ENCODE assay signal across 27 cellular contexts in genomic region chr15:63254991-63255390, GRCh38. TPM values are rescaled to one million over a fixed set of nuclear protein-coding genes. Genes with fewer than 3 reads are reported as not detected.
DNase-seq lines count a peak whose midpoint lies in the region; ATAC-seq, FAIRE-seq and TF ChIP-seq lines count a peak whose summit lies in the region.
"Had no signal": no experiment of that assay in that cellular context is flagged by ENCODE, and none has a peak within 500 bp of the region (broad histone marks: within the 10 kb centered on the region; RNA-seq: fewer than 3 reads in every experiment).

No MANE protein-coding gene starts in this region.

- H3K4me3 ChIP-seq in Karpas-422 (ENCODE audit: low read length) = no peak overlapping the region
- no peak overlapping the region for H3K4me3 ChIP-seq in pancreas
- H3K4me3 ChIP-seq: Peyer's patch had no signal

- H3K36me3 ChIP-seq in Karpas-422 (ENCODE audit: insufficient read depth, low read length) = no peaks in the 10 kb centered on the region; the same call in 1 of the 2 replicates
- H3K36me3 ChIP-seq in pancreas = no peaks in the 10 kb centered on the region

- WGBS in pancreas, 2 donors = 35 to 49% methylated on average over 2 of the region's 2 CpGs

- H3K27me3 ChIP-seq in Karpas-422 (ENCODE audit: low read length) = no peaks in the 10 kb centered on the region
- no peaks in the 10 kb centered on the region for H3K27me3 ChIP-seq in pancreas
- H3K27me3 ChIP-seq: Peyer's patch had no signal

- peaks cover 9% of the 10 kb centered on the region for H3K36me3 Mint-ChIP-seq in chondrocyte (ENCODE audit: low read depth)

- H3K27me3 Mint-ChIP-seq in chondrocyte (ENCODE audit: low read depth) = no peaks in the 10 kb centered on the region
- H3K27me3 Mint-ChIP-seq: B cell; CD4-positive, alpha-beta T cell; IgD-negative memory B cell had no signal

- H2AFZ ChIP-seq in Karpas-422 (ENCODE audit: low read length) = no peak overlapping the region

- no peak overlapping the region for H3K4me3 Mint-ChIP-seq in chondrocyte (ENCODE audit: unreplicated experiment)
- H3K4me3 Mint-ChIP-seq: B cell; CD4-positive, alpha-beta T cell; HFFc6; IgD-negative memory B cell had no signal

- no peak overlapping the region for H3K4me2 ChIP-seq in Karpas-422 (ENCODE audit: low read depth, low read length, poor library complexity, severe bottlenecking)

- H3K4me1 ChIP-seq in Karpas-422 (ENCODE audit: low read length) (peaks cover 10% of the 10 kb centered on the region), pancreas (no peaks in the 10 kb centered on the region)
- H3K4me1 ChIP-seq: Peyer's patch had no signal

- intact Hi-C loops in pancreas (cut with DNase I) = loop anchor here in 1 of 3 donors (10.0 kb wide), 1 partner anchor 120 kb away; no protein-coding TSS in a partner anchor

- peaks cover 39% of the 10 kb centered on the region for H3K4me1 Mint-ChIP-seq in chondrocyte (ENCODE audit: low read depth)
- H3K4me1 Mint-ChIP-seq: B cell, IgD-negative memory B cell had no signal

- FAIRE-seq in pancreas (lab: Jason Lieb, UNC) = peak; percentile 13
- FAIRE-seq: GM12892, GM18507, H54, HTR-8/SVneo had no signal

- H3K27ac ChIP-seq in Karpas-422 (ENCODE audit: low read length) (peak overlapping the region; percentile 30; the same call in 1 of the 2 replicates), pancreas (no peak overlapping the region)
- H3K27ac ChIP-seq: 22Rv1, HL-60, Peyer's patch had no signal

- H4K20me1 ChIP-seq in Karpas-422 (ENCODE audit: insufficient read depth, low read depth, low read length) = no peaks in the 10 kb centered on the region

- no peak for DNase-seq in activated CD4-positive, CD25-positive, alpha-beta regulatory T cell treated with anti-CD3 and anti-CD28 coated beads, Interleukin-2, amount 50 U/mL, for 72 hours
- DNase-seq in Karpas-422 = peak; percentile 19
- no peak for DNase-seq in chondrocyte (ENCODE audit: low spot score)
- no peak for DNase-seq in pancreas
- no peak for DNase-seq in activated CD4-positive, alpha-beta T cell treated with anti-CD3 and anti-CD28 coated beads for 1 hour
- DNase-seq in GF-D8 (lab: John Stamatoyannopoulos, UW) = no peak
- DNase-seq: Calu3; CD4-positive, alpha-beta T cell; EL; HFFc6; MM.1S; NCI-H1092; NCI-H2081 treated with DMSO at 0.1 percent for 48 hours; NCI-H510A; NCI-H748 treated with DMSO at 0.1 percent for 48 hours; NK-92 treated with Interleukin-12 subunit alpha and Interleukin-12 subunit beta, amount 100 ng/mL, for 24 hours; Peyer's patch had no signal

- peak overlapping the region; percentile 41 for H3K27ac Mint-ChIP-seq in chondrocyte (ENCODE audit: unreplicated experiment)
- H3K27ac Mint-ChIP-seq: B cell had no signal

- TF ChIP-seq CTCF in chondrocyte (IDR thresholded peaks at IDR 0.05) (no peak), pancreas (IDR thresholded peaks at IDR 0.05) (no peak)

- no peaks in the 10 kb centered on the region for H3K9me2 ChIP-seq in Karpas-422 (replicated peaks; ENCODE audit: insufficient read depth, low read length)

- H3K9me3 ChIP-seq in Karpas-422 (ENCODE audit: low read length) (no peaks in the 10 kb centered on the region), pancreas (no peaks in the 10 kb centered on the region)
- H3K9me3 ChIP-seq: Peyer's patch had no signal

- no peak overlapping the region for H3K9ac ChIP-seq in Karpas-422 (ENCODE audit: low read length)

- H3K79me2 ChIP-seq in Karpas-422 (ENCODE audit: low read length) = no peaks in the 10 kb centered on the region

- peak; percentile 53 to 71 for ATAC-seq in activated CD4-positive, CD25-positive, alpha-beta regulatory T cell treated with anti-CD3 and anti-CD28 coated beads, Interleukin-2, amount 50 U/mL, for 24 hours
- ATAC-seq in pancreas (no peak), GM18858 (IDR thresholded peaks at IDR 0.05; ENCODE audit: unreplicated experiment) (no peak)

- no peaks in the 10 kb centered on the region for H3K9me3 Mint-ChIP-seq in chondrocyte (ENCODE audit: low read depth)
- H3K9me3 Mint-ChIP-seq: CD4-positive, alpha-beta T cell; HFFc6; IgD-negative memory B cell had no signal

RNA-seq across cellular contexts. Expression of gene APH1B, which starts 22.4 kb away (rescaled TPM):
- total RNA-seq in Karpas-422 (2014; rRNA removed; shearing (Covaris generic); ENCODE audit: low replicate concordance) = 21.4 and 34.8 TPM in 2 replicates
- total RNA-seq in chondrocyte = 12.0 to 20.1 TPM (median 17.4 TPM) in 3 replicates
- 10 to 100 TPM in 1 of 6 donors, 1 to 10 TPM in 5; 3.2 to 10.7 (median 5.8) TPM for total RNA-seq in pancreas
- 10 to 100 TPM in 1 of 2 donors, 1 to 10 TPM in 1; 3.1 to 11.7 TPM for polyA plus RNA-seq in pancreas

Comparison
In these comparisons a context has a peak if more than half of its experiments do, and no peak if none do; other contexts are left out.
1. ATAC-seq: peak in activated CD4-positive, CD25-positive, alpha-beta regulatory T cell treated with anti-CD3 and anti-CD28 coated beads, Interleukin-2, amount 50 U/mL, for 24 hours (2 of 2); none in pancreas (0 of 4) and GM18858 (single experiment).